ENCODE assay signal across 21 cellular contexts in genomic region chr10:84608126-84608525, GRCh38.
A peak's percentile ranks its signal among the peaks of the same experiment; 100 is the strongest.
DNase-seq lines count a peak whose midpoint lies in the region; ATAC-seq and TF ChIP-seq lines count a peak whose summit lies in the region.
"Had no signal": no experiment of that assay in that cellular context is flagged by ENCODE, and none has a peak within 500 bp of the region (broad histone marks: within the 10 kb centered on the region; RNA-seq: fewer than 3 reads in every experiment).

No MANE protein-coding gene starts in this region.

- no peak overlapping the region for H3K4me3 ChIP-seq in ascending aorta
- H3K4me3 ChIP-seq in colonic mucosa, result no peak overlapping the region
- H3K4me3 ChIP-seq in mammary epithelial cell (replicated peaks in 1 of 3; ENCODE audit: insufficient read depth in 1 of 3, low read depth in 2 of 3, low read length in 3 of 3), result no peak overlapping the region
- H3K4me3 ChIP-seq: A549, esophagus squamous epithelium, HAP-1, PC-9 had no signal

- no peaks in the 10 kb centered on the region for H3K9me3 ChIP-seq in ascending aorta
- no peaks in the 10 kb centered on the region for H3K9me3 ChIP-seq in colonic mucosa
- H3K9me3 ChIP-seq in mammary epithelial cell (replicated peaks; ENCODE audit: insufficient read depth, low read length), result no peaks in the 10 kb centered on the region
- H3K9me3 ChIP-seq: A549, esophagus squamous epithelium, HAP-1 had no signal

- no TSS peak for BruUV-seq in mammary epithelial cell (replicated peaks; lab: Mats Ljungman, UMichigan)

- no peaks in the 10 kb centered on the region for H3K36me3 ChIP-seq in ascending aorta
- H3K36me3 ChIP-seq in colonic mucosa, result no peaks in the 10 kb centered on the region
- no peaks in the 10 kb centered on the region for H3K36me3 ChIP-seq in mammary epithelial cell (ENCODE audit: insufficient read depth, low read length)
- H3K36me3 ChIP-seq: esophagus squamous epithelium, HAP-1 had no signal

- no peak overlapping the region for H3K4me3 Mint-ChIP-seq in activated CD8-positive, alpha-beta memory T cell treated with anti-CD3 and anti-CD28 coated beads, Interleukin-2, amount 10 ng/mL, durations not matched to agents 7 days and 5 days
- H3K4me3 Mint-ChIP-seq: activated B cell treated with CpG ODN at 0.5 μM for 24 hours; activated T-cell treated with anti-CD3 and anti-CD28 coated beads, Interleukin-2, amount 50 U/mL, for 4 hours; CD8-positive, alpha-beta memory T cell had no signal

- TF ChIP-seq CTCF in ascending aorta (IDR thresholded peaks at IDR 0.05) (no peak), colonic mucosa (IDR thresholded peaks at IDR 0.05) (no peak), mammary epithelial cell (conservative IDR thresholded peaks at IDR 0.05 in 1 of 2, IDR thresholded peaks at IDR 0.05 in 1 of 2; ENCODE audit: extremely low read depth in 1 of 2, insufficient read depth in 1 of 2, low read depth in 1 of 2, low read length in 2 of 2) (no peak)

- H3K27me3 Mint-ChIP-seq in activated CD8-positive, alpha-beta memory T cell treated with anti-CD3 and anti-CD28 coated beads, Interleukin-2, amount 10 ng/mL, durations not matched to agents 7 days and 5 days, result peaks cover 52% of the 10 kb centered on the region

- H3K9ac ChIP-seq in colonic mucosa (ENCODE audit: low read depth in 2 of 2, low read length in 2 of 2) (no peak overlapping the region), mammary epithelial cell (ENCODE audit: insufficient read depth, low read length) (no peak overlapping the region)

- WGBS in mammary epithelial cell (ENCODE audit: low coverage, missing lambda C conversion rate), result 54% methylated on average over 3 of the region's 4 CpGs

- H3K27ac ChIP-seq in ascending aorta (no peak overlapping the region), colonic mucosa (no peak overlapping the region), mammary epithelial cell (ENCODE audit: insufficient read depth, low read depth, low read length) (no peak overlapping the region)
- H3K27ac ChIP-seq: A549, esophagus squamous epithelium, PC-9 had no signal

- CTCF ChIA-PET in activated CD8-positive, alpha-beta memory T cell treated with anti-CD3 and anti-CD28 coated beads, Interleukin-2, amount 10 ng/mL, durations not matched to agents 7 days and 5 days (lab: Charles Lee), result no interaction called here
- CTCF ChIA-PET in mammary epithelial cell (lab: Charles Lee; ENCODE audit: low non-redundant PET), result no interaction called here

- DNase-seq in activated CD8-positive, alpha-beta memory T cell treated with anti-CD3 and anti-CD28 coated beads, Interleukin-2, amount 10 ng/mL, durations not matched to agents 7 days and 5 days, result peak; percentile 47
- no peak for DNase-seq in activated CD8-positive, alpha-beta memory T cell treated with anti-CD3 and anti-CD28 coated beads, Interleukin-2, amount 50 U/mL, for 4 hours
- DNase-seq in stimulated activated naive CD8-positive, alpha-beta T cell treated with anti-CD3 and anti-CD28 coated beads, Interleukin-15, Interleukin-2, amounts not matched to agents 100 U/mL and 50 U/mL, for 24 hours, result no peak
- DNase-seq in ascending aorta (ENCODE audit: low spot score in 2 of 2), result no peak
- DNase-seq in colonic mucosa, result no peak
- DNase-seq in mammary epithelial cell, result no peak
- DNase-seq: activated B cell treated with CpG ODN at 0.5 μM for 24 hours; activated T-cell treated with anti-CD3 and anti-CD28 coated beads, Interleukin-2, amount 50 U/mL, for 4 hours; CD8-positive, alpha-beta memory T cell; dermis blood vessel endothelial cell; esophagus squamous epithelium; hypothalamus; Karpas-422; NCI-H187; NCI-H526; PC-9; substantia nigra had no signal

- H3K27ac Mint-ChIP-seq in activated CD8-positive, alpha-beta memory T cell treated with anti-CD3 and anti-CD28 coated beads, Interleukin-2, amount 10 ng/mL, durations not matched to agents 7 days and 5 days, result no peak overlapping the region
- H3K27ac Mint-ChIP-seq: activated B cell treated with CpG ODN at 0.5 μM for 24 hours; CD8-positive, alpha-beta memory T cell had no signal

- ATAC-seq in activated CD8-positive, alpha-beta memory T cell treated with anti-CD3 and anti-CD28 coated beads, Interleukin-2, amount 10 ng/mL, durations not matched to agents 7 days and 5 days, result peak; percentile 74
- ATAC-seq in GM21576 (IDR thresholded peaks at IDR 0.05; ENCODE audit: unreplicated experiment), result peak; percentile 76
- peak; percentile 73 for ATAC-seq in HG03175 (IDR thresholded peaks at IDR 0.05; ENCODE audit: unreplicated experiment)
- peak; percentile 36 for ATAC-seq in stimulated activated naive CD8-positive, alpha-beta T cell treated with anti-CD3 and anti-CD28 coated beads, Interleukin-15, Interleukin-2, amounts not matched to agents 100 U/mL and 50 U/mL, for 24 hours
- ATAC-seq: A549; activated T-cell treated with anti-CD3 and anti-CD28 coated beads, Interleukin-2, amount 50 U/mL, for 4 hours had no signal

- H3K36me3 Mint-ChIP-seq in activated CD8-positive, alpha-beta memory T cell treated with anti-CD3 and anti-CD28 coated beads, Interleukin-2, amount 10 ng/mL, durations not matched to agents 7 days and 5 days, result no peaks in the 10 kb centered on the region
- H3K36me3 Mint-ChIP-seq: CD8-positive, alpha-beta memory T cell had no signal

- intact Hi-C loops in ascending aorta (cut with DNase I), result no loop called here
- intact Hi-C loops in colonic mucosa (cut with DNase I), result no loop called here
- intact Hi-C loops in mammary epithelial cell (cut with micrococcal nuclease), result no loop called here

- H3K27me3 ChIP-seq in ascending aorta, result no peaks in the 10 kb centered on the region
- no peaks in the 10 kb centered on the region for H3K27me3 ChIP-seq in colonic mucosa
- H3K27me3 ChIP-seq in mammary epithelial cell (ENCODE audit: insufficient read depth, low read length), result no peaks in the 10 kb centered on the region

- H4K20me1 ChIP-seq in mammary epithelial cell (ENCODE audit: insufficient read depth, low read length), result no peaks in the 10 kb centered on the region

- no peak overlapping the region for H2AFZ ChIP-seq in mammary epithelial cell (ENCODE audit: low read depth, low read length)
- H2AFZ ChIP-seq: PC-9 had no signal

- H3K4me1 Mint-ChIP-seq in activated CD8-positive, alpha-beta memory T cell treated with anti-CD3 and anti-CD28 coated beads, Interleukin-2, amount 10 ng/mL, durations not matched to agents 7 days and 5 days, result peaks cover 10% of the 10 kb centered on the region
- H3K4me1 Mint-ChIP-seq: activated B cell treated with CpG ODN at 0.5 μM for 24 hours; CD8-positive, alpha-beta memory T cell had no signal

- H3K4me1 ChIP-seq in ascending aorta (no peaks in the 10 kb centered on the region), colonic mucosa (no peaks in the 10 kb centered on the region), mammary epithelial cell (ENCODE audit: insufficient read depth, low read length) (no peaks in the 10 kb centered on the region)
- H3K4me1 ChIP-seq: A549, esophagus squamous epithelium, HAP-1 had no signal

- H3K4me2 ChIP-seq in mammary epithelial cell (ENCODE audit: insufficient read depth, low read depth, low read length), result no peak overlapping the region
- H3K4me2 ChIP-seq: A549, PC-9 had no signal

- dilution Hi-C loops in mammary epithelial cell (cut with HindIII; ENCODE audit: low sequenced_read_pairs), result loop anchor here (5.0 kb wide), 1 partner anchor 61 kb away; no protein-coding TSS in a partner anchor

- no peaks in the 10 kb centered on the region for H3K79me2 ChIP-seq in mammary epithelial cell (ENCODE audit: insufficient read depth, low read length)

- in situ Hi-C loops in mammary epithelial cell (cut with MboI; ENCODE audit: low sequenced_read_pairs in 2 of 2), result no loop called here

- no peaks in the 10 kb centered on the region for H3K9me3 Mint-ChIP-seq in activated CD8-positive, alpha-beta memory T cell treated with anti-CD3 and anti-CD28 coated beads, Interleukin-2, amount 10 ng/mL, durations not matched to agents 7 days and 5 days (ENCODE audit: low read depth)
- H3K9me3 Mint-ChIP-seq: activated B cell treated with CpG ODN at 0.5 μM for 24 hours; activated T-cell treated with anti-CD3 and anti-CD28 coated beads, Interleukin-2, amount 50 U/mL, for 4 hours; CD8-positive, alpha-beta memory T cell had no signal
